ENCODE assay signal across 1 cellular context in the genomic region with DNA sequence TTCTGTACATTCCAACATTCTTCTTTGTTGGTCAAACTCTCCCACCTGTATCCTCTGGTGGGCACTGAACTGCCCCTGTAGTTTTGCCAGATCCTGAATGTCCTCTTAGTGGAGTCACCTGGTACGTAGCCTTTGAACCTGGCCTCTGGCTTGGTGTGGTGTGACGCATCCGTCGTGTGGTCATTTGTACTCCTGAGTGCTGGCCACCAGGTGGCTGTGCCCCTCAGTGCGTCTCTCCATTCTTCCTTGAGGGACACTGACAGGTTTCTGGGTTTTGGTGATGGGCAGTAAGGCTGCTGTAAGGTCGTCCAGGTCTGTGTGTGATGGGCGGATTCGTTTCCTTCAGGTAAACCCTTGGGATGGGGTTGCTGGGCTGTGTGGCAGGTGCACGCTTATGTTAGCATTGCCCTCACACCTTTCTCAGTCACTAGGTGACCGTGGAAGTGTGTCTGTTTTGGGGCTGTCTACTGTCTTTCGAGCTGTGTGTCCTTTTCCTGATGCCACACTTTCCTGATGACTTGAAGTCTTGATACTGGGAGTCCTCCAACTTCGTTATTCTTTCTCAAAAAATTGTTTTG.
TF ChIP-seq lines count a peak whose summit lies in the region.

No MANE protein-coding gene starts in this region.

TF ChIP-seq in A549, 52 proteins besides CTCF, POLR2A, EP300 and RAD21:
- no peak for TF ChIP-seq JUN (IDR thresholded peaks at IDR 0.05)
